ENCODE assay signal across 8 cellular contexts in the genomic region with DNA sequence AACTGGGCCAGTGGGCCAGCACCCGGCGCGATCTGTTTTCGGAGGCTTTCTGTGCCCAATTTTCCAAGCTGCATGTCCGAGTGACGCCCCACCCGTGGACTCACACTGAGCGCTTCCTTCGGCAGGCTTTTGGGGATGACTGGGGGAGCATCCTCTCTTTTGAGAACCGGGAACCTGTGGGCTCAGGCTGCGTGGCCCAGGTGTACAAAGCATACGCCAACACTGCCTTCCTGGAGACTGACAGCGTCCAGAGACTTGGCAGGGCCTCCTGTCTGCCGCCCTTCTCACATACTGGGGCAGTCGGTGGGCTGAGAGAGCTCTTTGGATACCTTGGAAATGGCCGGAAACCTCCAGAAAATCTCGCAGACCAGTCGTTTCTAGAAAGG. TPM values are rescaled to one million over a fixed set of nuclear protein-coding genes. Genes with fewer than 3 reads are reported as not detected.
DNase-seq lines count a peak whose midpoint lies in the region; ATAC-seq and TF ChIP-seq lines count a peak whose summit lies in the region.

No MANE protein-coding gene starts in this region.

- no peak for ATAC-seq in GM21367 (IDR thresholded peaks at IDR 0.05; ENCODE audit: unreplicated experiment)
- ATAC-seq in GM21423 (IDR thresholded peaks at IDR 0.05; ENCODE audit: unreplicated experiment): no peak
- no peak for ATAC-seq in HG03432 (IDR thresholded peaks at IDR 0.05; ENCODE audit: unreplicated experiment)

- 0 out of 2 replicates have a peak, but pooled peaks cover 3% of the 10 kb centered on the region for H3K4me1 ChIP-seq in Caco-2
- peaks cover 14% of the 10 kb centered on the region for H3K4me1 ChIP-seq in SJSA1 (replicated peaks)
- peaks cover 13% of the 10 kb centered on the region for H3K4me1 ChIP-seq in parathyroid adenoma

- BruUV-seq in Caco-2 (replicated peaks; lab: Mats Ljungman, UMichigan): no TSS peak

- H3K9me3 Mint-ChIP-seq in Caco-2 (ENCODE audit: unreplicated experiment): no peaks in the 10 kb centered on the region

- H3K27ac ChIP-seq in SJSA1 (no peak overlapping the region), parathyroid adenoma (peak overlapping the region; percentile 95)

- intact Hi-C loops in Caco-2 (cut with micrococcal nuclease; ENCODE audit: unreplicated experiment): loop anchor here (2.0 kb wide), 1 partner anchor 23 kb away; a partner anchor contains a TSS

- H3K9me3 ChIP-seq in Caco-2 (no peaks in the 10 kb centered on the region), SJSA1 (replicated peaks) (no peaks in the 10 kb centered on the region), parathyroid adenoma (ENCODE audit: control insufficient read depth, low read length) (no peaks in the 10 kb centered on the region)

- H3K4me3 Mint-ChIP-seq in Caco-2 (ENCODE audit: unreplicated experiment): peak overlapping the region; percentile 81

- H3K27me3 ChIP-seq in Caco-2 (replicated peaks; ENCODE audit: control insufficient read depth, insufficient read depth, low read length) (no peaks in the 10 kb centered on the region), SJSA1 (replicated peaks) (no peaks in the 10 kb centered on the region), parathyroid adenoma (ENCODE audit: control insufficient read depth, insufficient read depth, low read length) (no peaks in the 10 kb centered on the region)

- peaks cover 3% of the 10 kb centered on the region for H3K79me2 ChIP-seq in parathyroid adenoma

- H2AFZ ChIP-seq in parathyroid adenoma: peak overlapping the region; percentile 99

- no peaks in the 10 kb centered on the region for H3K36me3 ChIP-seq in Caco-2 (ENCODE audit: control insufficient read depth, insufficient read depth, low read length)
- no peaks in the 10 kb centered on the region for H3K36me3 ChIP-seq in SJSA1
- no peaks in the 10 kb centered on the region for H3K36me3 ChIP-seq in parathyroid adenoma (ENCODE audit: control insufficient read depth, insufficient read depth, low read length)

- TF ChIP-seq CTCF in Caco-2 (IDR thresholded peaks at IDR 0.05; ENCODE audit: insufficient read depth in 1 of 2, low read depth in 1 of 2, low read length in 1 of 2, severe bottlenecking in 1 of 2, unreplicated experiment in 1 of 2) (no peak), fibroblast of mammary gland (conservative IDR thresholded peaks at IDR 0.05; ENCODE audit: control insufficient read depth, insufficient read depth, low read depth, low read length) (no peak), parathyroid adenoma (IDR thresholded peaks at IDR 0.05) (no peak)

- peak overlapping the region; percentile 31 for H3K27ac Mint-ChIP-seq in Caco-2 (ENCODE audit: unreplicated experiment)

- DNase-seq in Caco-2 (no peak), SJSA1 (ENCODE audit: low read depth in 1 of 2, low spot score in 2 of 2) (no peak), fibroblast of mammary gland (ENCODE audit: low read depth) (no peak), mesenteric fat pad (ENCODE audit: low spot score) (no peak)

- CTCF ChIA-PET in Caco-2 (lab: Charles Lee): interaction anchor here (0.6 to 0.7 kb wide), 2 partner anchors 156 to 409 kb away, joined by 5 to 6 read pairs; no protein-coding TSS in a partner anchor

- POLR2A ChIA-PET in Caco-2 (lab: Charles Lee): no interaction called here

- H3K4me1 Mint-ChIP-seq in Caco-2 (ENCODE audit: low read depth, unreplicated experiment): peaks cover 6% of the 10 kb centered on the region

- peaks cover 15% of the 10 kb centered on the region for H3K36me3 Mint-ChIP-seq in Caco-2 (ENCODE audit: insufficient read depth, unreplicated experiment)

- peak overlapping the region; percentile 85 for H3K4me2 ChIP-seq in parathyroid adenoma (ENCODE audit: low read length)

- H3K27me3 Mint-ChIP-seq in Caco-2 (ENCODE audit: insufficient read depth, unreplicated experiment): no peaks in the 10 kb centered on the region

- H3K9ac ChIP-seq in parathyroid adenoma: peak overlapping the region; percentile 39

- H3K4me3 ChIP-seq in Caco-2 (ENCODE audit: low read depth, low read length) (peak overlapping the region; percentile 86), SJSA1 (peak overlapping the region; percentile 83; the same call in 1 of the 2 replicates), fibroblast of mammary gland (ENCODE audit: control insufficient read depth, low read depth, low read length) (peak overlapping the region; percentile 61), parathyroid adenoma (ENCODE audit: low read depth, low read length) (peak overlapping the region; percentile 81)

RNA-seq across cellular contexts. Expression of a gene that starts 1.0 kb away (rescaled TPM):
- total RNA-seq in Caco-2 (2022) (17.7 and 21.4 TPM in 2 replicates), mesenteric fat pad (13.3 TPM)
- 9.6 and 13.6 TPM in 2 replicates for total RNA-seq in SJSA1 (2014; rRNA removed; shearing (Covaris generic))

RNA-seq across cellular contexts. Expression of a gene that starts 22.7 kb away (rescaled TPM):
- total RNA-seq in Caco-2 (2022): 166 and 188 TPM in 2 replicates
- 523 and 538 TPM in 2 replicates for total RNA-seq in SJSA1 (2014; rRNA removed; shearing (Covaris generic))
- 202 TPM for total RNA-seq in mesenteric fat pad

RNA-seq across cellular contexts. Expression of a gene that starts 33.1 kb away (rescaled TPM):
- total RNA-seq in Caco-2 (2022) (0.67 and 0.95 TPM in 2 replicates), mesenteric fat pad (24.6 TPM)
- total RNA-seq in SJSA1 (2014; rRNA removed; shearing (Covaris generic)): 10.2 and 30.0 TPM in 2 replicates
